Comparison of ENCODE assay signal across 1 cellular context in genomic region chr6:3869632-3870527, GRCh38.
TF ChIP-seq lines count a peak whose summit lies in the region.

No MANE protein-coding gene starts in this region.

TF ChIP-seq in H1, 55 proteins besides CTCF, POLR2A, EP300 and RAD21:
- TF ChIP-seq SIX5 (IDR thresholded peaks at IDR 0.05; ENCODE audit: low read depth, low read length) (no peak), USF2 (IDR thresholded peaks at IDR 0.05; ENCODE audit: low read length) (no peak), EZH2 (IDR thresholded peaks at IDR 0.05; ENCODE audit: low read depth, low read length, severe bottlenecking) (no peak), SP2 (IDR thresholded peaks at IDR 0.05; ENCODE audit: low read length) (no peak), ZNF274 (IDR thresholded peaks at IDR 0.05; ENCODE audit: borderline replicate concordance, extremely low read depth, low read length) (no peak), CREB1 (IDR thresholded peaks at IDR 0.05) (no peak), RBBP5 (IDR thresholded peaks at IDR 0.05; ENCODE audit: borderline replicate concordance, low read depth, low read length) (no peak), KDM5A (IDR thresholded peaks at IDR 0.05; ENCODE audit: low read length) (no peak), CHD1 (IDR thresholded peaks at IDR 0.05; ENCODE audit: low read depth, low read length) (no peak), PHF8 (conservative IDR thresholded peaks at IDR 0.05; ENCODE audit: low read depth, low read length) (no peak), CBX5 (IDR thresholded peaks at IDR 0.05; ENCODE audit: low read depth, low read length) (no peak), HDAC2 (IDR thresholded peaks at IDR 0.05; ENCODE audit: borderline replicate concordance in 1 of 2, low read depth in 2 of 2, low read length in 2 of 2) (no peak), CBX8 (IDR thresholded peaks at IDR 0.05; ENCODE audit: borderline replicate concordance, low read depth, low read length) (no peak), ASH2L (IDR thresholded peaks at IDR 0.05; ENCODE audit: low read length) (no peak), SAP30 (IDR thresholded peaks at IDR 0.05; ENCODE audit: insufficient read depth, insufficient replicate concordance, low read length) (no peak)
